ENCODE assay signal across 8 cellular contexts in the genomic region with DNA sequence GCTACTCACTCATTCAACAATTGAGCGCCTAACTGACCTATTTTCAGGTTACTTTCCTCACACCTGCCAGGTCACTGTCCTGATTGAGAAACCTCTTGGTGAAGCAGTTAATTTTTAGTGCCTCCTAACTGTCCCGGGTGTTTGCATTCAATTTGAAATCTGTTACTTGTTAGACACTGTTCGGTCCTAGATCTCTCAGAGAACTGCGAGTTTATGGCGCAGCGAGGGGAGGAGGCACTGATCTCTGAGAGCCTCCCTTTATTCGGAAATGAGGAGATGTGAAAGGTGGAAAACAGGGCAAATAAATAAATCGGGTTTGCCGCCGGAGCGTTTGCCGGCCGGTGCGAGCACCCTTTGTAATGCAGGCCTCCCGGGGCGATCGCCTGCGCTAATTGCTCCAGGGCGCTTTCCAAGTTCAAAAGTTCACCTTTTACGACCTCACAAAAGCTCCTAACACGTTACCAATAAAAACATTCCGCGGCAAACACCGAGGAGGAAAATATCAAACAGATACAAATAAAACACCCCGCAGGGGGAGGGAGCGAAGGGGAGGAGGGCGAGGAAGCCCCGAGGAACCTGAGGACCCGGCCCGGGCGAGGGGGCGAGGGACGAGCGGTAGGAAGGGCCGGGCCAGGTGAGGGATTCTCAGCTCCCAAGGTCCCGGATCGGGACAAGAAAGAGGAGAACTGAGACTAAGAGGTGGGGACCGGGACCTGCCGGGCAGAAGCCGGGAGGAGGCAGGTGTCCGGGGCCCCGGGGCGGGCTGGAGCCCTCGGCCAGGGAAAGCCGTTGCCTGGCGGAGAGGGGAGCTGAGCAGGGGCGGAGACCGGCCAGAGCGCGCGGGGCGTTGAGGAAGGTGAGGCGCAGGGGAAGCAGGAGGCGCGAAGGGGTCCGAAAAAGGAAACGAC. TPM values are rescaled to one million over a fixed set of nuclear protein-coding genes. Genes with fewer than 3 reads are reported as not detected.
DNase-seq lines count a peak whose midpoint lies in the region; ATAC-seq, FAIRE-seq and TF ChIP-seq lines count a peak whose summit lies in the region.

No MANE protein-coding gene starts in this region.

- peak overlapping the region; percentile 100 for H3K4me3 Mint-ChIP-seq in Caco-2 (ENCODE audit: unreplicated experiment)
- H3K4me3 Mint-ChIP-seq in activated CD8-positive, alpha-beta memory T cell treated with anti-CD3 and anti-CD28 coated beads, Interleukin-2, amount 10 ng/mL, durations not matched to agents 7 days and 5 days: peak overlapping the region; percentile 74

- H3K27me3 Mint-ChIP-seq in Caco-2 (ENCODE audit: insufficient read depth, unreplicated experiment): no peaks in the 10 kb centered on the region
- H3K27me3 Mint-ChIP-seq in activated CD8-positive, alpha-beta memory T cell treated with anti-CD3 and anti-CD28 coated beads, Interleukin-2, amount 10 ng/mL, durations not matched to agents 7 days and 5 days: peaks cover 70% of the 10 kb centered on the region

- BruUV-seq in Caco-2 (replicated peaks; lab: Mats Ljungman, UMichigan): no TSS peak

- peak; percentile 66 to 68 for DNase-seq in Caco-2
- DNase-seq in Jurkat, Clone E6-1 (ENCODE audit: low read depth, low spot score): no peak
- DNase-seq in activated CD8-positive, alpha-beta memory T cell treated with anti-CD3 and anti-CD28 coated beads, Interleukin-2, amount 10 ng/mL, durations not matched to agents 7 days and 5 days: no peak
- peak in 2 of 5 donors; percentile 31 to 41 for DNase-seq in heart left ventricle
- DNase-seq in renal cortical epithelial cell (ENCODE audit: low read depth): peak; percentile 39
- DNase-seq in RCC 7860 (ENCODE audit: low spot score): no peak
- no peak for DNase-seq in Ammon's horn (ENCODE audit: low spot score)

- TF ChIP-seq CTCF in Caco-2 (IDR thresholded peaks at IDR 0.05; ENCODE audit: insufficient read depth in 1 of 2, low read depth in 1 of 2, low read length in 1 of 2, severe bottlenecking in 1 of 2, unreplicated experiment in 1 of 2) (no peak), heart left ventricle (IDR thresholded peaks at IDR 0.05) (no peak)

- CTCF ChIA-PET in Caco-2 (lab: Charles Lee): interaction anchor here (0.7 to 12.7 kb wide), 4 partner anchors 84 to 313 kb away, joined by 4 to 325 read pairs (median 4); partner anchors contain the start of gene WDR38
- CTCF ChIA-PET in activated CD8-positive, alpha-beta memory T cell treated with anti-CD3 and anti-CD28 coated beads, Interleukin-2, amount 10 ng/mL, durations not matched to agents 7 days and 5 days (lab: Charles Lee): interaction anchor here (0.7 to 13.1 kb wide), 7 partner anchors 8 to 515 kb away, joined by 3 to 380 read pairs (median 4); partner anchors contain the start of genes ARPC5L, OLFML2A, RPL35 and WDR38

- ATAC-seq in activated CD8-positive, alpha-beta memory T cell treated with anti-CD3 and anti-CD28 coated beads, Interleukin-2, amount 10 ng/mL, durations not matched to agents 7 days and 5 days: no peak
- peak in 1 of 4 donors; percentile 7 for ATAC-seq in heart left ventricle
- ATAC-seq in GM21390 (IDR thresholded peaks at IDR 0.05; ENCODE audit: unreplicated experiment): no peak

- peaks cover 18% of the 10 kb centered on the region for H3K4me1 Mint-ChIP-seq in Caco-2 (ENCODE audit: low read depth, unreplicated experiment)
- peaks cover 41% of the 10 kb centered on the region for H3K4me1 Mint-ChIP-seq in activated CD8-positive, alpha-beta memory T cell treated with anti-CD3 and anti-CD28 coated beads, Interleukin-2, amount 10 ng/mL, durations not matched to agents 7 days and 5 days

- H3K9me3 Mint-ChIP-seq in Caco-2 (ENCODE audit: unreplicated experiment): no peaks in the 10 kb centered on the region
- no peaks in the 10 kb centered on the region for H3K9me3 Mint-ChIP-seq in activated CD8-positive, alpha-beta memory T cell treated with anti-CD3 and anti-CD28 coated beads, Interleukin-2, amount 10 ng/mL, durations not matched to agents 7 days and 5 days (ENCODE audit: low read depth)

- H3K9me3 ChIP-seq in Caco-2: no peaks in the 10 kb centered on the region
- H3K9me3 ChIP-seq in heart left ventricle: no peaks in the 10 kb centered on the region

- H3K27ac ChIP-seq in heart left ventricle: peak overlapping the region in 7 of 12 donors; percentile 29 to 78 (median 47)

- no peak for TF ChIP-seq POLR2A in heart left ventricle (IDR thresholded peaks at IDR 0.05)

- H3K36me3 ChIP-seq in Caco-2 (ENCODE audit: control insufficient read depth, insufficient read depth, low read length) (no peaks in the 10 kb centered on the region), heart left ventricle (no peaks in the 10 kb centered on the region)

- WGBS in heart left ventricle, 4 donors: 7 to 14% (median 7%) methylated on average over 57 of the region's 57 CpGs

- no peak for FAIRE-seq in RCC 7860 (lab: Jason Lieb, UNC)

- H3K4me1 ChIP-seq in Caco-2 (no peaks in the 10 kb centered on the region), heart left ventricle (peaks cover 0 to 43% (median 14%) of the 10 kb centered on the region in 12 donors)

- no peaks in the 10 kb centered on the region for H3K27me3 ChIP-seq in Caco-2 (replicated peaks; ENCODE audit: control insufficient read depth, insufficient read depth, low read length)
- peaks cover 0 to 32% (median 10%) of the 10 kb centered on the region in 9 donors for H3K27me3 ChIP-seq in heart left ventricle

- POLR2A ChIA-PET in Caco-2 (lab: Charles Lee): interaction anchor here (0.6 to 0.8 kb wide), 3 partner anchors 49 to 93 kb away, joined by 3 to 6 read pairs (median 3); partner anchors contain the start of gene ARPC5L

- H3K36me3 Mint-ChIP-seq in Caco-2 (ENCODE audit: insufficient read depth, unreplicated experiment): peaks cover 22% of the 10 kb centered on the region
- H3K36me3 Mint-ChIP-seq in activated CD8-positive, alpha-beta memory T cell treated with anti-CD3 and anti-CD28 coated beads, Interleukin-2, amount 10 ng/mL, durations not matched to agents 7 days and 5 days: no peaks in the 10 kb centered on the region

- peak overlapping the region; percentile 98 for H3K4me3 ChIP-seq in Caco-2 (ENCODE audit: low read depth, low read length)
- H3K4me3 ChIP-seq in Jurkat, Clone E6-1 (ENCODE audit: low read length): peak overlapping the region; percentile 77
- peak overlapping the region; percentile 68 to 96 (median 90) for H3K4me3 ChIP-seq in heart left ventricle

- H3K27ac Mint-ChIP-seq in Caco-2 (ENCODE audit: unreplicated experiment): peak overlapping the region; percentile 87
- H3K27ac Mint-ChIP-seq in activated CD8-positive, alpha-beta memory T cell treated with anti-CD3 and anti-CD28 coated beads, Interleukin-2, amount 10 ng/mL, durations not matched to agents 7 days and 5 days: no peak overlapping the region

- intact Hi-C loops in Caco-2 (cut with micrococcal nuclease; ENCODE audit: unreplicated experiment) (loop anchor here (5.0 to 10.0 kb wide), 2 partner anchors 173 to 605 kb away; partner anchors contain the start of gene GOLGA1), heart left ventricle (cut with DNase I) (loop anchor here in 9 of 10 donors (2.0 to 10.0 kb wide), 9 partner anchors 91 to 608 kb away; partner anchors contain the start of genes SCAI (in 4 of the 9), GOLGA1 (in 1 of the 9), HSPA5 (in 1 of the 9) and RPL35 (in 1 of the 9))

RNA-seq across cellular contexts. Expression of gene NR6A1, which starts 1.4 kb away (rescaled TPM):
- total RNA-seq in Caco-2 (2022) (30.6 and 33.6 TPM in 2 replicates), heart left ventricle (1 to 10 TPM; 1.1 to 5.7 (median 1.6) TPM), renal cortical epithelial cell (6.0 and 6.1 TPM in 2 replicates)
- polyA plus RNA-seq in Jurkat, Clone E6-1 (2012; ENCODE audit: insufficient read depth, insufficient read length): 1.2 TPM
- total RNA-seq in activated CD8-positive, alpha-beta memory T cell treated with anti-CD3 and anti-CD28 coated beads, Interleukin-2, amount 10 ng/mL, durations not matched to agents 7 days and 5 days: 1 to 10 TPM in 1 of 2 experiments, under 1 TPM in 1; 0.44 to 1.2 TPM
- polyA plus RNA-seq in heart left ventricle: under 1 TPM; 0.65 to 0.84 TPM

RNA-seq across cellular contexts. Expression of gene OLFML2A, which starts 7.2 kb away (rescaled TPM):
- 1.1 and 1.2 TPM in 2 replicates for total RNA-seq in Caco-2 (2022)
- polyA plus RNA-seq in Jurkat, Clone E6-1 (2012; ENCODE audit: insufficient read depth, insufficient read length): not detected
- total RNA-seq in activated CD8-positive, alpha-beta memory T cell treated with anti-CD3 and anti-CD28 coated beads, Interleukin-2, amount 10 ng/mL, durations not matched to agents 7 days and 5 days: not detected
- 10 to 100 TPM; 15.5 to 71.1 (median 37.3) TPM for total RNA-seq in heart left ventricle
- 1 to 10 TPM; 8.5 to 9.9 TPM for polyA plus RNA-seq in heart left ventricle
- total RNA-seq in renal cortical epithelial cell: 2.1 and 6.6 TPM in 2 replicates

Comparison
In these comparisons a context has a peak if more than half of its experiments do, and no peak if none do; other contexts are left out.
1. DNase-seq: peak in Caco-2 (2 of 2) and renal cortical epithelial cell (single experiment); none in Jurkat, Clone E6-1 (single experiment), activated CD8-positive, alpha-beta memory T cell treated with anti-CD3 and anti-CD28 coated beads, Interleukin-2, amount 10 ng/mL, durations not matched to agents 7 days and 5 days (single experiment), RCC 7860 (single experiment) and Ammon's horn (single experiment).
2. Peak in every context shown above with its lines, with median percentiles within 50 percentile points of each other: H3K4me3 ChIP-seq.